8 cellular contexts compared by ENCODE assay signal in the genomic region with DNA sequence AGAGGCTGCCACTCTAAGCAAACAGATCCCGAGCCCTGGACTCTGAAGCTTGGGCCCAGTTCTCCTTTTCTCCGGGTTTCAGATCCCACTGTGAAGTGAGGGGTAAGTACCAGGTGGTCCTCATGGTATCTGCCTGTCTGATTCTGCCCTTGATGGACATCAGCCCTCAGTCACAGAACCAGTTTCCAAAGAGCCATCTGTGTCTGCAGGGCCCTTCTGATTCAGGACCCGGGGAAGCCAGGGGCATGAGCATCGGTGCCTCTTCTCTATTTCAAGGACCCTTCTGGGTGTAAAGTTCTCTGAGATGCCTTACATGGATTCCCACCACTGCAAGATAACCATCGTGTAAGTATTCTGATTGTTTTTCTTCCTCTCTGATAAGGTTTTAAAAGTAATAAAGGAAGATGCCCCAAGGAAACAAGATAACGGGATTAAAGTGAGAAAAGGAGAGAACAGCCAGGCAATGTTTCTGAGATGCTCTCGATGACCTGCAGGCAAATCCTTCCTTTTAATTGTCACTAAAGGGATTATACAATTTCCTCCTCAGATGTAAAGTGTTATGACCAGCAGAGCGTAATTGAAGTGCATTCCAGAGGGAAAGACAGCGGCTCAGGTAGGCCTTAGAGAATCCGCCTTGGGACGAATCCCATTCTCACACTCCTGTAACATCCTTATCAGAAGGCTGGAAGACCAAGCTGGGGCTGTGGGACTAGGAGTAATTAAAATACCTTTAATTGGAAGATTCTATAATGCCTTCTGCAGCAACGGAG.
"Had no signal": no experiment of that assay in that cellular context is flagged by ENCODE, and none has a peak within 500 bp of the region (broad histone marks: within the 10 kb centered on the region; RNA-seq: fewer than 3 reads in every experiment).

No MANE protein-coding gene starts in this region.

- H3K36me3 Mint-ChIP-seq: IgD-negative memory B cell had no signal

- ATAC-seq: HepG2 had no signal

- H3K9ac ChIP-seq: GM23248 had no signal

- H3K4me3 Mint-ChIP-seq: IgD-negative memory B cell had no signal

- H3K4me3 ChIP-seq: GM23248 had no signal

- DNase-seq: GM23248, GOT3, H7, HCEC 1CT, KBM-7 had no signal

- H2AFZ ChIP-seq: GM23248 had no signal

- H3K27ac ChIP-seq: GM23248, HL-60 had no signal
